In genomic region chr12:98572010-98572409, GRCh38 we compare ENCODE assay signal across 15 cellular contexts. TPM values are rescaled to one million over a fixed set of nuclear protein-coding genes. Genes with fewer than 3 reads are reported as not detected.
DNase-seq lines count a peak whose midpoint lies in the region; ATAC-seq and TF ChIP-seq lines count a peak whose summit lies in the region.
"Had no signal": no experiment of that assay in that cellular context is flagged by ENCODE, and none has a peak within 500 bp of the region (broad histone marks: within the 10 kb centered on the region; RNA-seq: fewer than 3 reads in every experiment).

No MANE protein-coding gene starts in this region.

- no peak overlapping the region for H3K4ac ChIP-seq in H9 (ENCODE audit: low read depth, low read length)

- H4K8ac ChIP-seq in H9 (replicated peaks; ENCODE audit: insufficient read length, low read depth, low read length) = no peak overlapping the region

- no peaks in the 10 kb centered on the region for H3K79me2 ChIP-seq in H9 (ENCODE audit: insufficient read depth, low read length)

- H3K9me3 ChIP-seq in H9 (ENCODE audit: control insufficient read depth, low read depth, low read length) = no peaks in the 10 kb centered on the region
- H3K9me3 ChIP-seq: pancreas, thoracic aorta had no signal

- no peak overlapping the region for H3K9ac ChIP-seq in H9 (ENCODE audit: extremely low read depth, insufficient read length, low read length)

- no CpG with 5 or more reads among the region's 2 CpGs for WGBS in H9 (ENCODE audit: extremely low coverage, insufficient read length, low lambda C conversion rate)

- no peak overlapping the region for H3T11ph ChIP-seq in H9 (ENCODE audit: low read length)

- H3K4me1 ChIP-seq in H9 (ENCODE audit: insufficient read depth, low read length) = no peaks in the 10 kb centered on the region
- H3K4me1 ChIP-seq: pancreas had no signal

- H3K4me1 Mint-ChIP-seq in H9 = no peaks in the 10 kb centered on the region

- H3K4me3 Mint-ChIP-seq in H9 = no peak overlapping the region
- H3K4me3 Mint-ChIP-seq: activated CD4-positive, alpha-beta memory T cell treated with anti-CD3 and anti-CD28 coated beads for 36 hours; activated naive CD8-positive, alpha-beta T cell had no signal

- no peak for ATAC-seq in GM18870 (IDR thresholded peaks at IDR 0.05; ENCODE audit: unreplicated experiment)

- no peak overlapping the region for H2BK15ac ChIP-seq in H9 (ENCODE audit: low read depth, low read length)

- no peak overlapping the region for H4K91ac ChIP-seq in H9 (ENCODE audit: insufficient read length, low read depth, low read length)

- POLR2A ChIA-PET in RWPE1 (lab: Yijun Ruan, JAX; ENCODE audit: low non-redundant PET) = no interaction called here

- no peak overlapping the region for H3K27ac Mint-ChIP-seq in H9
- H3K27ac Mint-ChIP-seq: activated CD4-positive, alpha-beta memory T cell treated with anti-CD3 and anti-CD28 coated beads for 36 hours; activated naive CD8-positive, alpha-beta T cell had no signal

- H4K5ac ChIP-seq in H9 (ENCODE audit: insufficient read length, low read depth, low read length) = no peak overlapping the region

- H3K56ac ChIP-seq in H9 (ENCODE audit: insufficient read length, low read depth, low read length) = no peak overlapping the region

- TF ChIP-seq CTCF in AG09319 (IDR thresholded peaks at IDR 0.05; ENCODE audit: low read depth, low read length) (peak; percentile 8), H9 (conservative IDR thresholded peaks at IDR 0.05) (peak; percentile 73), RWPE1 (conservative IDR thresholded peaks at IDR 0.05; ENCODE audit: low read depth) (peak; percentile 13; the same call in 1 of the 2 replicates)

- H2BK120ac ChIP-seq in H9 (ENCODE audit: low read depth, low read length, poor library complexity, severe bottlenecking) = no peak overlapping the region

- H3K4me2 ChIP-seq in H9 (ENCODE audit: insufficient read depth, insufficient read length, low read length) = no peak overlapping the region

- H3K18ac ChIP-seq in H9 (ENCODE audit: insufficient read length, low read depth, low read length) = no peak overlapping the region

- H2AFZ ChIP-seq in H9 (ENCODE audit: low read length) = no peak overlapping the region

- no peaks in the 10 kb centered on the region for H4K20me1 ChIP-seq in H9 (ENCODE audit: control insufficient read depth, insufficient read depth, insufficient read length)

- no peaks in the 10 kb centered on the region for H3K36me3 Mint-ChIP-seq in H9 (ENCODE audit: insufficient read depth in 1 of 3, low read depth in 3 of 3)
- H3K36me3 Mint-ChIP-seq: activated CD4-positive, alpha-beta memory T cell treated with anti-CD3 and anti-CD28 coated beads for 36 hours; activated naive CD8-positive, alpha-beta T cell had no signal

- no peak overlapping the region for H2BK12ac ChIP-seq in H9 (ENCODE audit: insufficient read length, low read depth, low read length)

- no peak overlapping the region for H2AK5ac ChIP-seq in H9 (ENCODE audit: insufficient read length, low read length)

- H3K23ac ChIP-seq in H9 (ENCODE audit: insufficient read length, low read depth, low read length) = no peak overlapping the region

- no peak overlapping the region for H3K27ac ChIP-seq in H9 (ENCODE audit: insufficient read length, low read depth, low read length)
- no peak overlapping the region for H3K27ac ChIP-seq in RWPE1
- H3K27ac ChIP-seq: pancreas, SK-N-MC, thoracic aorta had no signal

- no peaks in the 10 kb centered on the region for H3K23me2 ChIP-seq in H9 (ENCODE audit: insufficient read length, low read depth, low read length, poor library complexity, severe bottlenecking)

- DNase-seq in AG09319 (ENCODE audit: extremely low read depth, low read depth) (no peak), H9 (peak; percentile 57), RWPE1 (ENCODE audit: low spot score) (no peak), germinal center (ENCODE audit: low spot score) (peak; percentile 11), amygdala (lab: John Stamatoyannopoulos, UW) (no peak), T-helper 9 cell (no peak), NOMO-1 (lab: John Stamatoyannopoulos, UW; ENCODE audit: unreplicated experiment in 2 of 2) (no peak)
- DNase-seq: activated CD4-positive, alpha-beta memory T cell treated with anti-CD3 and anti-CD28 coated beads for 36 hours; kidney glomerular epithelial cell; NCI-H1092 treated with DMSO at 0.1 percent for 48 hours; pancreas had no signal

- no peak overlapping the region for H3K14ac ChIP-seq in H9 (ENCODE audit: insufficient read depth, low read length)

- H3K27me3 Mint-ChIP-seq in H9 (ENCODE audit: low read depth) = no peaks in the 10 kb centered on the region
- H3K27me3 Mint-ChIP-seq: activated CD4-positive, alpha-beta memory T cell treated with anti-CD3 and anti-CD28 coated beads for 36 hours; activated naive CD8-positive, alpha-beta T cell had no signal

- H3K9me3 Mint-ChIP-seq in H9 = no peaks in the 10 kb centered on the region
- H3K9me3 Mint-ChIP-seq: activated CD4-positive, alpha-beta memory T cell treated with anti-CD3 and anti-CD28 coated beads for 36 hours had no signal

- no peak overlapping the region for H2BK20ac ChIP-seq in H9 (ENCODE audit: low read depth, low read length, poor library complexity, severe bottlenecking)

- H2BK5ac ChIP-seq in H9 (ENCODE audit: insufficient read length, low read length) = no peak overlapping the region

- no peaks in the 10 kb centered on the region for H3K79me1 ChIP-seq in H9 (ENCODE audit: insufficient read depth, low read depth, low read length, poor library complexity, severe bottlenecking)

- CTCF ChIA-PET in RWPE1 (lab: Yijun Ruan, JAX) = interaction anchor here (0.6 to 1.0 kb wide), 2 partner anchors 11 to 152 kb away, joined by 3 to 4 read pairs; no protein-coding TSS in a partner anchor

- no peaks in the 10 kb centered on the region for H3K27me3 ChIP-seq in H9 (ENCODE audit: insufficient read depth, low read length)
- H3K27me3 ChIP-seq: pancreas had no signal

RNA-seq across cellular contexts. Expression of gene SLC25A3, which starts 21.5 kb away (rescaled TPM):
- total RNA-seq in H9 (2021) = 673 and 682 TPM in 2 replicates

RNA-seq across cellular contexts. Expression of gene TMPO, which starts 56.6 kb away (rescaled TPM):
- total RNA-seq in H9 (2021) = 202 and 204 TPM in 2 replicates

Comparison
In these comparisons a context has a peak if more than half of its experiments do, and no peak if none do; other contexts are left out.
1. DNase-seq: peak in H9 (single experiment) and germinal center (single experiment); none in AG09319 (single experiment), RWPE1 (single experiment), amygdala (0 of 56), T-helper 9 cell (single experiment) and NOMO-1 (0 of 2).
2. CTCF ChIP-seq: peak in every context shown above with its lines; median percentile 73 in H9; 13 in RWPE1; 8 in AG09319.